In genomic region chr1:234477373-234478151, GRCh38 we compare ENCODE assay signal across 8 cellular contexts. TPM values are rescaled to one million over a fixed set of nuclear protein-coding genes. Genes with fewer than 3 reads are reported as not detected.
DNase-seq lines count a peak whose midpoint lies in the region; ATAC-seq, FAIRE-seq and TF ChIP-seq lines count a peak whose summit lies in the region.

No MANE protein-coding gene starts in this region.

- no peak for ATAC-seq in GM12878
- no peak for ATAC-seq in upper lobe of right lung
- ATAC-seq in GM19455 (IDR thresholded peaks at IDR 0.05; ENCODE audit: unreplicated experiment), result no peak

- H2AFZ ChIP-seq in GM12878 (ENCODE audit: control insufficient read depth, low read depth, low read length) (peak overlapping the region; percentile 90), mesenchymal stem cell (ENCODE audit: low read depth, low read length) (peak overlapping the region; percentile 97)

- no peak overlapping the region for H2BK15ac ChIP-seq in mesenchymal stem cell (ENCODE audit: low read depth, poor library complexity, severe bottlenecking)

- peak overlapping the region; percentile 89 to 96 for H3K18ac ChIP-seq in mesenchymal stem cell (ENCODE audit: low read depth in 1 of 2, low read length in 2 of 2)

- peak overlapping the region; percentile 76 for H3K4me3 Mint-ChIP-seq in activated naive CD4-positive, alpha-beta T cell treated with anti-CD3 and anti-CD28 coated beads, Interleukin-2, amount 10 ng/mL, durations not matched to agents 7 days and 5 days

- H3K27ac Mint-ChIP-seq in activated naive CD4-positive, alpha-beta T cell treated with anti-CD3 and anti-CD28 coated beads, Interleukin-2, amount 10 ng/mL, durations not matched to agents 7 days and 5 days, result peak overlapping the region; percentile 87

- POLR2A ChIA-PET in GM12878 (lab: Charles Lee), result interaction anchor here (0.9 to 2.8 kb wide), 4 partner anchors 8 to 22 kb away, joined by 3 to 15 read pairs (median 4); no protein-coding TSS in a partner anchor

- H3K27ac ChIP-seq in GM12878 (ENCODE audit: control insufficient read depth, insufficient read depth) (peak overlapping the region; percentile 78), mesenchymal stem cell (ENCODE audit: low read length, poor library complexity, severe bottlenecking) (no peak overlapping the region), upper lobe of right lung (peak overlapping the region; percentile 86)

- H3K4me2 ChIP-seq in GM12878 (ENCODE audit: control insufficient read depth, insufficient read depth) (peak overlapping the region; percentile 91), mesenchymal stem cell (ENCODE audit: low read length, poor library complexity, severe bottlenecking) (peak overlapping the region; percentile 94)

- peaks cover 50% of the 10 kb centered on the region for H3K4me1 Mint-ChIP-seq in activated naive CD4-positive, alpha-beta T cell treated with anti-CD3 and anti-CD28 coated beads, Interleukin-2, amount 10 ng/mL, durations not matched to agents 7 days and 5 days

- H3K9me3 ChIP-seq in GM12878 (replicated peaks; ENCODE audit: control insufficient read depth, insufficient read depth, low read length) (no peaks in the 10 kb centered on the region), mesenchymal stem cell (ENCODE audit: control insufficient read depth, low read length) (no peaks in the 10 kb centered on the region), upper lobe of right lung (no peaks in the 10 kb centered on the region)

- CTCF ChIA-PET in activated naive CD4-positive, alpha-beta T cell treated with anti-CD3 and anti-CD28 coated beads, Interleukin-2, amount 10 ng/mL, durations not matched to agents 7 days and 5 days (lab: Charles Lee), result interaction anchor here (0.9 to 3.3 kb wide), 4 partner anchors 10 to 123 kb away, joined by 3 to 16 read pairs (median 4); no protein-coding TSS in a partner anchor
- CTCF ChIA-PET in GM12878 (lab: Yijun Ruan, JAX), result interaction anchor here (0.6 to 1.9 kb wide), 7 partner anchors 8 to 939 kb away, joined by 3 to 7 read pairs (median 4); partner anchors contain the start of gene COA6

- no peaks in the 10 kb centered on the region for H3K27me3 ChIP-seq in GM12878 (replicated peaks in 1 of 2; ENCODE audit: control insufficient read depth in 2 of 2, insufficient read depth in 2 of 2, low read length in 1 of 2)
- H3K27me3 ChIP-seq in mesenchymal stem cell (ENCODE audit: control insufficient read depth in 1 of 2, insufficient read depth in 1 of 2, low read length in 2 of 2), result peaks cover 4 to 8% of the 10 kb centered on the region in 2 experiments
- H3K27me3 ChIP-seq in upper lobe of right lung, result no peaks in the 10 kb centered on the region

- no peak for FAIRE-seq in GM12878 (lab: Jason Lieb, UNC)

- H2BK12ac ChIP-seq in mesenchymal stem cell (ENCODE audit: low read length in 2 of 2), result no peak overlapping the region

- no peak for TF ChIP-seq RAD21 in GM12878 (IDR thresholded peaks at IDR 0.05; ENCODE audit: insufficient read depth, low read depth, low read length)

- TF ChIP-seq CTCF in GM12878 (IDR thresholded peaks at IDR 0.05 in 2 of 3, conservative IDR thresholded peaks at IDR 0.05 in 1 of 3; ENCODE audit: control insufficient read depth in 2 of 3, extremely low read depth in 1 of 3, insufficient read depth in 1 of 3, low read depth in 3 of 3, low read length in 3 of 3), result no peak
- TF ChIP-seq CTCF in upper lobe of right lung (IDR thresholded peaks at IDR 0.05), result no peak

- peak overlapping the region in 1 of 2 experiments; percentile 26 for H3K14ac ChIP-seq in mesenchymal stem cell (ENCODE audit: low read length in 2 of 2)

- intact Hi-C loops in GM12878 (cut with micrococcal nuclease; ENCODE audit: unreplicated experiment), result loop anchor here (2.0 to 10.0 kb wide), 3 partner anchors 105 to 365 kb away; partner anchors contain the start of gene COA6
- intact Hi-C loops in upper lobe of right lung (cut with DNase I), result no loop called here

- peaks cover 18% of the 10 kb centered on the region for H3K79me1 ChIP-seq in mesenchymal stem cell (replicated peaks; ENCODE audit: low read length, poor library complexity, severe bottlenecking)

- H3K79me2 ChIP-seq in GM12878 (ENCODE audit: control insufficient read depth, insufficient read depth, low read length), result peaks cover 50% of the 10 kb centered on the region

- peak overlapping the region; percentile 85 for H3K9ac ChIP-seq in GM12878 (ENCODE audit: control insufficient read depth, insufficient read depth, low read length)
- H3K9ac ChIP-seq in mesenchymal stem cell (ENCODE audit: low read length), result peak overlapping the region; percentile 81

- no peak for TF ChIP-seq POLR2A in GM12878 (IDR thresholded peaks at IDR 0.05; ENCODE audit: low read depth, low read length)

- no peak overlapping the region for H3K23ac ChIP-seq in mesenchymal stem cell (ENCODE audit: low read length in 2 of 2)

- no TSS peak for BruUV-seq in GM12878 (replicated peaks; lab: Mats Ljungman, UMichigan)

- H3K4me1 ChIP-seq in GM12878 (ENCODE audit: control insufficient read depth, insufficient read depth, low read length) (peaks cover 34% of the 10 kb centered on the region), mesenchymal stem cell (ENCODE audit: control insufficient read depth, insufficient read depth, low read depth, low read length) (peaks cover 2% of the 10 kb centered on the region), upper lobe of right lung (peaks cover 25% of the 10 kb centered on the region)

- 9% methylated on average over 15 of the region's 15 CpGs for WGBS in GM12878 (ENCODE audit: insufficient coverage, insufficient replicate concordance, low lambda C conversion rate, missing lambda C conversion rate)
- 37% methylated on average over 14 of the region's 15 CpGs for WGBS in mesenchymal stem cell

- no peak overlapping the region for H2BK5ac ChIP-seq in mesenchymal stem cell (ENCODE audit: low read depth, low read length, poor library complexity, severe bottlenecking)

- RAD21 ChIA-PET in GM12878 (lab: Charles Lee; ENCODE audit: unreplicated experiment), result interaction anchor here (0.9 to 1.9 kb wide), 6 partner anchors 10 to 606 kb away, joined by 3 to 6 read pairs (median 4); no protein-coding TSS in a partner anchor

- DNase-seq in activated naive CD4-positive, alpha-beta T cell treated with anti-CD3 and anti-CD28 coated beads, Interleukin-2, amount 10 ng/mL, durations not matched to agents 7 days and 5 days, result no peak
- DNase-seq in activated naive CD4-positive, alpha-beta T cell (lab: John Stamatoyannopoulos, UW), result no peak
- DNase-seq in GM12878 (ENCODE audit: low read depth, low spot score) (no peak), mesenchymal stem cell (no peak), upper lobe of right lung (no peak), GF-D8 (lab: John Stamatoyannopoulos, UW) (no peak)
- no peak for DNase-seq in activated naive CD4-positive, alpha-beta T cell treated with anti-CD3 and anti-CD28 coated beads, Interleukin-2, amount 50 U/mL, for 16 hours

- H3K9me3 Mint-ChIP-seq in activated naive CD4-positive, alpha-beta T cell treated with anti-CD3 and anti-CD28 coated beads, Interleukin-2, amount 10 ng/mL, durations not matched to agents 7 days and 5 days, result no peaks in the 10 kb centered on the region

- H4K91ac ChIP-seq in mesenchymal stem cell (ENCODE audit: low read length), result no peak overlapping the region

- H2AK5ac ChIP-seq in mesenchymal stem cell (ENCODE audit: low read length, severe bottlenecking), result no peak overlapping the region

- H2BK120ac ChIP-seq in mesenchymal stem cell (ENCODE audit: low read depth, low read length), result peak overlapping the region; percentile 43

- peaks cover 3% of the 10 kb centered on the region for H3K36me3 Mint-ChIP-seq in activated naive CD4-positive, alpha-beta T cell treated with anti-CD3 and anti-CD28 coated beads, Interleukin-2, amount 10 ng/mL, durations not matched to agents 7 days and 5 days

- peaks cover 15% of the 10 kb centered on the region for H3K27me3 Mint-ChIP-seq in activated naive CD4-positive, alpha-beta T cell treated with anti-CD3 and anti-CD28 coated beads, Interleukin-2, amount 10 ng/mL, durations not matched to agents 7 days and 5 days

- no peaks in the 10 kb centered on the region for H4K20me1 ChIP-seq in GM12878 (ENCODE audit: control insufficient read depth, insufficient read depth)

- H3K4me3 ChIP-seq in GM12878 (peak overlapping the region; percentile 96), mesenchymal stem cell (ENCODE audit: insufficient read depth in 1 of 2, low read depth in 1 of 2, low read length in 2 of 2) (peak overlapping the region; percentile 88), upper lobe of right lung (peak overlapping the region; percentile 75)

- H3K36me3 ChIP-seq in GM12878 (ENCODE audit: control insufficient read depth in 2 of 2, insufficient read depth in 2 of 2, low read length in 1 of 2) (no peaks in the 10 kb centered on the region), mesenchymal stem cell (ENCODE audit: control insufficient read depth in 1 of 2, insufficient read depth in 2 of 2, low read depth in 1 of 2, low read length in 2 of 2) (peaks cover 0 to 7% of the 10 kb centered on the region in 2 experiments), upper lobe of right lung (no peaks in the 10 kb centered on the region)

- in situ Hi-C loops in GM12878 (cut with MboI), result no loop called here

- H3K4ac ChIP-seq in mesenchymal stem cell (ENCODE audit: low read depth in 1 of 2, low read length in 2 of 2), result peak overlapping the region in 1 of 2 experiments; percentile 54

- TF ChIP-seq EP300 in GM12878 (IDR thresholded peaks at IDR 0.05; ENCODE audit: borderline replicate concordance in 1 of 2, control insufficient read depth in 1 of 2, low read depth in 2 of 2, low read length in 2 of 2), result no peak

- SMC1A ChIA-PET in GM12878 (lab: Charles Lee; ENCODE audit: uncharacterized antibody, unreplicated experiment), result interaction anchor here (0.8 to 2.0 kb wide), 7 partner anchors 9 to 1093 kb away, joined by 3 to 11 read pairs (median 3); no protein-coding TSS in a partner anchor

- H4K8ac ChIP-seq in mesenchymal stem cell (ENCODE audit: low read length), result no peak overlapping the region

RNA-seq across cellular contexts. Expression of gene TARBP1, which starts 1.4 kb away (rescaled TPM):
- 201 and 211 TPM in 2 replicates for total RNA-seq in GM12878 (2013; cell fraction: nucleolus; rRNA removed)
- total RNA-seq in GM12878 (2014; rRNA removed) (36.8 and 50.2 TPM in 2 replicates), GM12878 (2014; rRNA removed; fragmentation: Illumina TruSeq; extraction: Trizol) (43.0 and 49.0 TPM in 2 replicates), GM12878 (2021) (31.2 and 33.8 TPM in 2 replicates), upper lobe of right lung (18.3 TPM)
- 39.2 TPM for polyA plus RNA-seq in GM12878 (2011; ENCODE audit: low read depth)
- polyA plus RNA-seq in GM12878 (2011; rRNA removed) (94.4 and 113 TPM in 2 replicates), GM12878 (2014; fragmentation: Illumina TruSeq; extraction: Trizol) (50.1 and 68.9 TPM in 2 replicates), GM12878 (2014; fragmentation: Nextera tagmentation; extraction: Ambion mirVana) (10 to 100 TPM; 22.0 to 26.2 TPM), GM12878 (2014; rRNA removed) (58.0 and 67.1 TPM in 2 replicates), GM12878 (2016; fragmentation: Nextera tagmentation; extraction: Ambion mirVana) (10 to 100 TPM; 10.8 to 17.9 TPM)
- polyA plus RNA-seq in GM12878 (2011; cell fraction: cytosol; rRNA removed), result 36.8 and 38.2 TPM in 2 replicates
- polyA plus RNA-seq in GM12878 (2011; cell fraction: nucleus; rRNA removed), result 192 and 194 TPM in 2 replicates
- polyA plus RNA-seq in GM12878 (2012), result 32.4 and 44.6 TPM in 2 replicates
- 33.6 and 34.2 TPM in 2 replicates for polyA minus RNA-seq in GM12878 (2011; rRNA and poly(A)+ RNA removed)
- 9.8 and 11.7 TPM in 2 replicates for polyA minus RNA-seq in GM12878 (2011; cell fraction: cytosol; rRNA and poly(A)+ RNA removed)
- 29.8 and 33.2 TPM in 2 replicates for polyA minus RNA-seq in GM12878 (2011; cell fraction: nucleus; rRNA and poly(A)+ RNA removed)
- 8.1 TPM for polyA plus RNA-seq in mesenchymal stem cell (2013, experiment 1 of 2)
- polyA plus RNA-seq in mesenchymal stem cell (2013, experiment 2 of 2), result 6.9 TPM
